8 cellular contexts compared by ENCODE assay signal in genomic region chr1:101371259-101371658, GRCh38.
DNase-seq lines count a peak whose midpoint lies in the region; ATAC-seq and TF ChIP-seq lines count a peak whose summit lies in the region.
"Had no signal": no experiment of that assay in that cellular context is flagged by ENCODE, and none has a peak within 500 bp of the region (broad histone marks: within the 10 kb centered on the region; RNA-seq: fewer than 3 reads in every experiment).

No MANE protein-coding gene starts in this region.

- H3K27me3 ChIP-seq in RWPE2 (ENCODE audit: insufficient read depth, poor library complexity, severe bottlenecking) (no peaks in the 10 kb centered on the region), kidney epithelial cell (ENCODE audit: control insufficient read depth, insufficient read depth, low read length) (no peaks in the 10 kb centered on the region), tibial nerve (no peaks in the 10 kb centered on the region)

- H3K9me3 ChIP-seq in RWPE2 (ENCODE audit: severe bottlenecking) (no peaks in the 10 kb centered on the region), tibial nerve (peaks cover 0 to 15% (median 0%) of the 10 kb centered on the region in 4 donors)

- no peak for TF ChIP-seq EP300 in tibial nerve (IDR thresholded peaks at IDR 0.05)

- TF ChIP-seq CTCF in RWPE2 (IDR thresholded peaks at IDR 0.05; ENCODE audit: poor library complexity, severe bottlenecking), result no peak
- no peak for TF ChIP-seq CTCF in kidney epithelial cell (IDR thresholded peaks at IDR 0.05; ENCODE audit: insufficient read depth, low read length, poor library complexity, severe bottlenecking)
- no peak for TF ChIP-seq CTCF in tibial nerve (IDR thresholded peaks at IDR 0.05)

- ATAC-seq in GM18909 (IDR thresholded peaks at IDR 0.05; ENCODE audit: poor library complexity, unreplicated experiment), result peak; percentile 99
- peak; percentile 98 for ATAC-seq in HG02759 (IDR thresholded peaks at IDR 0.05; ENCODE audit: unreplicated experiment)
- ATAC-seq in RWPE2 (ENCODE audit: low read depth), result peak; percentile 79

- H3K27ac ChIP-seq in RWPE2 (ENCODE audit: poor library complexity, severe bottlenecking), result no peak overlapping the region
- H3K27ac ChIP-seq in tibial nerve, result no peak overlapping the region
- H3K27ac ChIP-seq: VCaP had no signal

- H3K36me3 ChIP-seq in RWPE2 (ENCODE audit: low read depth), result no peaks in the 10 kb centered on the region
- no peaks in the 10 kb centered on the region for H3K36me3 ChIP-seq in kidney epithelial cell (ENCODE audit: control insufficient read depth, insufficient read depth, low read length)
- no peaks in the 10 kb centered on the region for H3K36me3 ChIP-seq in tibial nerve

- H3K4me3 ChIP-seq in RWPE2 (ENCODE audit: severe bottlenecking), result no peak overlapping the region
- H3K4me3 ChIP-seq in kidney epithelial cell (ENCODE audit: low read depth, low read length), result no peak overlapping the region
- H3K4me3 ChIP-seq in tibial nerve, result no peak overlapping the region

- H3K4me1 ChIP-seq in RWPE2 (ENCODE audit: insufficient read depth, poor library complexity, severe bottlenecking) (no peaks in the 10 kb centered on the region), tibial nerve (peaks cover 0 to 8% (median 0%) of the 10 kb centered on the region in 4 donors)

- no peak for TF ChIP-seq POLR2A in tibial nerve (IDR thresholded peaks at IDR 0.05)

- no peak for DNase-seq in RWPE2 (ENCODE audit: low spot score)
- DNase-seq in kidney epithelial cell (ENCODE audit: low read depth), result peak; percentile 45
- DNase-seq in activated effector memory CD4-positive, alpha-beta T cell treated with anti-CD3 and anti-CD28 coated beads, Interleukin-2, amount 50 U/mL, for 16 hours, result no peak
- DNase-seq in tibial nerve (ENCODE audit: low spot score in 2 of 2), result no peak
- DNase-seq in NCI-H774 (lab: John Stamatoyannopoulos, UW), result no peak
